17 cellular contexts compared by ENCODE assay signal in genomic region chr10:69475433-69475830, GRCh38. TPM values are rescaled to one million over a fixed set of nuclear protein-coding genes. Genes with fewer than 3 reads are reported as not detected.
A peak's percentile ranks its signal among the peaks of the same experiment; 100 is the strongest.
DNase-seq lines count a peak whose midpoint lies in the region; ATAC-seq, FAIRE-seq and TF ChIP-seq lines count a peak whose summit lies in the region.
"Had no signal": no experiment of that assay in that cellular context is flagged by ENCODE, and none has a peak within 500 bp of the region (broad histone marks: within the 10 kb centered on the region; RNA-seq: fewer than 3 reads in every experiment).

No MANE protein-coding gene starts in this region.

- H3K27me3 ChIP-seq in endothelial cell of umbilical vein (ENCODE audit: control insufficient read depth in 2 of 2, insufficient read depth in 2 of 2, low read length in 2 of 2): no peaks in the 10 kb centered on the region
- no peaks in the 10 kb centered on the region for H3K27me3 ChIP-seq in muscle layer of duodenum (ENCODE audit: low read depth, low read length)
- no peaks in the 10 kb centered on the region for H3K27me3 ChIP-seq in thyroid gland
- H3K27me3 ChIP-seq in WERI-Rb-1 (ENCODE audit: insufficient read depth, low read depth, severe bottlenecking): no peaks in the 10 kb centered on the region

- no peak for FAIRE-seq in endothelial cell of umbilical vein (lab: Jason Lieb, UNC)
- FAIRE-seq: K562 had no signal

- no peak for ATAC-seq in HG03175 (IDR thresholded peaks at IDR 0.05; ENCODE audit: unreplicated experiment)
- ATAC-seq: K562 had no signal

- BruUV-seq in endothelial cell of umbilical vein (replicated peaks; lab: Mats Ljungman, UMichigan): no TSS peak

- H3K27ac Mint-ChIP-seq in HFFc6 (peak overlapping the region; percentile 95), immature natural killer cell (no peak overlapping the region)
- H3K27ac Mint-ChIP-seq: activated CD4-positive, alpha-beta T cell treated with anti-CD3 and anti-CD28 coated beads, Interleukin-2, amount 10 ng/mL, durations not matched to agents 7 days and 5 days; CD14-positive monocyte had no signal

- H3K4me1 ChIP-seq in endothelial cell of umbilical vein (ENCODE audit: control insufficient read depth, extremely low read depth, insufficient read depth, low read length) (peaks cover 40% of the 10 kb centered on the region), muscle layer of duodenum (ENCODE audit: control insufficient read depth in 1 of 2, insufficient read depth in 2 of 2, low read length in 2 of 2) (peaks cover 14 to 78% of the 10 kb centered on the region in 2 donors), thyroid gland (peaks cover 21 to 44% of the 10 kb centered on the region in 2 donors)

- CTCF ChIA-PET in endothelial cell of umbilical vein (lab: Charles Lee): interaction anchor here (1.3 to 1.7 kb wide), 5 partner anchors 10 to 67 kb away, joined by 3 to 5 read pairs (median 4); no protein-coding TSS in a partner anchor

- dilution Hi-C loops in endothelial cell of umbilical vein (cut with MboI; ENCODE audit: extremely low pct_ligation_motif_present, low sequenced_read_pairs): no loop called here

- no peaks in the 10 kb centered on the region for H3K9me3 Mint-ChIP-seq in HFFc6
- no peaks in the 10 kb centered on the region for H3K9me3 Mint-ChIP-seq in immature natural killer cell
- H3K9me3 Mint-ChIP-seq: activated CD4-positive, alpha-beta T cell treated with anti-CD3 and anti-CD28 coated beads, Interleukin-2, amount 10 ng/mL, durations not matched to agents 7 days and 5 days had no signal

- H3K27me3 Mint-ChIP-seq in HFFc6 (ENCODE audit: insufficient read depth) (no peaks in the 10 kb centered on the region; the same call in none of the 2 replicates), immature natural killer cell (ENCODE audit: low read depth in 3 of 3) (peaks cover 3 to 11% (median 8%) of the 10 kb centered on the region in 3 donors)

- H3K36me3 Mint-ChIP-seq in HFFc6 (ENCODE audit: low read depth) (no peaks in the 10 kb centered on the region), immature natural killer cell (peaks cover 0 to 3% (median 0%) of the 10 kb centered on the region in 3 donors)
- H3K36me3 Mint-ChIP-seq: brain, CD14-positive monocyte had no signal

- H3K9me1 ChIP-seq in endothelial cell of umbilical vein (replicated peaks; ENCODE audit: control insufficient read depth, extremely low read depth, insufficient read depth, low read length): no peaks in the 10 kb centered on the region

- H3K36me3 ChIP-seq in endothelial cell of umbilical vein (ENCODE audit: control insufficient read depth in 2 of 2, extremely low read depth in 1 of 2, insufficient read depth in 2 of 2, low read length in 2 of 2) (peaks cover 0 to 4% of the 10 kb centered on the region in 2 experiments), muscle layer of duodenum (ENCODE audit: control insufficient read depth in 1 of 2, insufficient read depth in 2 of 2, low read length in 2 of 2) (no peaks in the 10 kb centered on the region), thyroid gland (no peaks in the 10 kb centered on the region), WERI-Rb-1 (no peaks in the 10 kb centered on the region)

- H3K27ac ChIP-seq in endothelial cell of umbilical vein (ENCODE audit: insufficient read depth, low read depth, low read length): peak overlapping the region; percentile 76
- peak overlapping the region; percentile 85 for H3K27ac ChIP-seq in muscle layer of duodenum (ENCODE audit: low read length)
- peak overlapping the region in 2 of 3 donors; percentile 42 to 63 for H3K27ac ChIP-seq in thyroid gland
- no peak overlapping the region for H3K27ac ChIP-seq in WERI-Rb-1

- no peak overlapping the region for H2AFZ ChIP-seq in endothelial cell of umbilical vein (ENCODE audit: low read depth, low read length)

- no peak for TF ChIP-seq POLR2A in endothelial cell of umbilical vein (IDR thresholded peaks at IDR 0.05; ENCODE audit: low read depth, low read length)
- no peak for TF ChIP-seq POLR2A in thyroid gland (IDR thresholded peaks at IDR 0.05)

- WGBS in thyroid gland, 2 donors: 80 to 82% methylated on average over 2 of the region's 2 CpGs

- H3K4me1 Mint-ChIP-seq in HFFc6 (ENCODE audit: low read depth): peaks cover 60% of the 10 kb centered on the region
- no peaks in the 10 kb centered on the region for H3K4me1 Mint-ChIP-seq in immature natural killer cell
- H3K4me1 Mint-ChIP-seq: activated CD4-positive, alpha-beta T cell treated with anti-CD3 and anti-CD28 coated beads, Interleukin-2, amount 10 ng/mL, durations not matched to agents 7 days and 5 days had no signal

- H4K20me1 ChIP-seq in endothelial cell of umbilical vein (replicated peaks; ENCODE audit: control insufficient read depth, extremely low read depth, insufficient read depth, low read length): no peaks in the 10 kb centered on the region

- H3K4me2 ChIP-seq in endothelial cell of umbilical vein (ENCODE audit: insufficient read depth, low read length): peak overlapping the region; percentile 52

- no peak for DNase-seq in HFFc6
- no peak for DNase-seq in endothelial cell of umbilical vein (ENCODE audit: low read depth, low spot score)
- DNase-seq in thyroid gland: no peak
- DNase-seq in WERI-Rb-1: no peak
- DNase-seq in immature natural killer cell: no peak
- no peak for DNase-seq in NCI-H446 (lab: John Stamatoyannopoulos, UW)
- DNase-seq: activated CD4-positive, alpha-beta T cell treated with anti-CD3 and anti-CD28 coated beads, Interleukin-2, amount 10 ng/mL, durations not matched to agents 7 days and 5 days; effector CD8-positive, alpha-beta T cell; NCI-H1436 treated with DMSO at 0.1 percent for 48 hours; NCI-H69; occipital lobe; RPMI8226 had no signal

- TF ChIP-seq CTCF in HFFc6 (IDR thresholded peaks at IDR 0.05) (no peak), endothelial cell of umbilical vein (IDR thresholded peaks at IDR 0.05; ENCODE audit: extremely low read depth in 1 of 2, insufficient read depth in 1 of 2, low read depth in 1 of 2, low read length in 2 of 2) (no peak), thyroid gland (IDR thresholded peaks at IDR 0.05) (no peak), WERI-Rb-1 (IDR thresholded peaks at IDR 0.05; ENCODE audit: low read depth, low read length) (no peak)

- intact Hi-C loops in endothelial cell of umbilical vein (cut with micrococcal nuclease): no loop called here
- intact Hi-C loops in thyroid gland (cut with DNase I): no loop called here

- H3K9me3 ChIP-seq in endothelial cell of umbilical vein (replicated peaks; ENCODE audit: control insufficient read depth, insufficient read depth, low read length) (no peaks in the 10 kb centered on the region), muscle layer of duodenum (ENCODE audit: control insufficient read depth in 1 of 2, low read length in 2 of 2) (no peaks in the 10 kb centered on the region), thyroid gland (no peaks in the 10 kb centered on the region), WERI-Rb-1 (ENCODE audit: severe bottlenecking) (no peaks in the 10 kb centered on the region)

- H3K4me3 Mint-ChIP-seq in HFFc6 (peak overlapping the region; percentile 72), immature natural killer cell (no peak overlapping the region)
- H3K4me3 Mint-ChIP-seq: activated CD4-positive, alpha-beta T cell treated with anti-CD3 and anti-CD28 coated beads, Interleukin-2, amount 10 ng/mL, durations not matched to agents 7 days and 5 days; brain; CD14-positive monocyte had no signal

- POLR2A ChIA-PET in endothelial cell of umbilical vein (lab: Charles Lee): interaction anchor here (1.2 kb wide), 1 partner anchor 29 kb away, joined by 3 read pairs; no protein-coding TSS in a partner anchor

- no peaks in the 10 kb centered on the region for H3K79me2 ChIP-seq in endothelial cell of umbilical vein (ENCODE audit: control insufficient read depth, insufficient read depth, low read length)

- no peak overlapping the region for H3K9ac ChIP-seq in endothelial cell of umbilical vein (replicated peaks; ENCODE audit: extremely low read depth, insufficient read depth, low read length)

- H3K4me3 ChIP-seq in endothelial cell of umbilical vein (replicated peaks in 1 of 3; ENCODE audit: insufficient read depth in 1 of 3, low read depth in 1 of 3, low read length in 3 of 3) (no peak overlapping the region), muscle layer of duodenum (ENCODE audit: low read depth in 1 of 2, low read length in 2 of 2) (peak overlapping the region in 1 of 2 donors; percentile 14), thyroid gland (replicated peaks in 1 of 3) (no peak overlapping the region), WERI-Rb-1 (ENCODE audit: low read depth, low read length) (no peak overlapping the region)
- H3K4me3 ChIP-seq: K562 had no signal

TF ChIP-seq in endothelial cell of umbilical vein, 7 proteins besides CTCF, POLR2A, EP300 and RAD21 (continues in another document):
- no peak for TF ChIP-seq MYC (IDR thresholded peaks at IDR 0.05; ENCODE audit: low read depth, low read length)
- TF ChIP-seq GATA2 (IDR thresholded peaks at IDR 0.05; ENCODE audit: insufficient read depth, insufficient read length, low read depth, low read length): no peak

RNA-seq across cellular contexts. Expression of gene TSPAN15, which starts 24.2 kb away (rescaled TPM):
- total RNA-seq in HFFc6 (2021; fragmentation: NEBNext Ultra II Directional; extraction: Animal tissue kit (Norgen Biotek cat#: 25700)): 1 to 10 TPM; 1.8 to 4.0 (median 2.1) TPM
- total RNA-seq in endothelial cell of umbilical vein: 78.4 and 100 TPM in 2 replicates
- 166 and 189 TPM in 2 replicates for polyA plus RNA-seq in endothelial cell of umbilical vein
- polyA plus RNA-seq in endothelial cell of umbilical vein (2011; cell fraction: cytosol; rRNA removed): 105 and 118 TPM in 2 replicates
- polyA plus RNA-seq in endothelial cell of umbilical vein (2011; cell fraction: nucleus; rRNA removed): 69.7 and 75.3 TPM in 2 replicates
- polyA plus RNA-seq in endothelial cell of umbilical vein (2012): 50.5 and 94.9 TPM in 2 replicates
- 120 and 174 TPM in 2 replicates for polyA minus RNA-seq in endothelial cell of umbilical vein
- polyA minus RNA-seq in endothelial cell of umbilical vein (2011; cell fraction: cytosol; rRNA and poly(A)+ RNA removed): 10.7 TPM
- polyA minus RNA-seq in endothelial cell of umbilical vein (2011; cell fraction: nucleus; rRNA and poly(A)+ RNA removed): 50.8 and 57.3 TPM in 2 replicates
- total RNA-seq in thyroid gland: 10 to 100 TPM in 3 of 4 donors, 1 to 10 TPM in 1; 9.0 to 23.1 (median 17.2) TPM
- 1 to 10 TPM in 1 of 3 donors, under 1 TPM in 1, not detected in 1; 0.39 to 2.4 TPM for polyA plus RNA-seq in immature natural killer cell

RNA-seq across cellular contexts. Expression of gene TACR2, which starts 58.7 kb away (rescaled TPM):
- total RNA-seq in HFFc6 (2021; fragmentation: NEBNext Ultra II Directional; extraction: Animal tissue kit (Norgen Biotek cat#: 25700)): not detected
- total RNA-seq in endothelial cell of umbilical vein: not detected in 2 replicates
- 0.19 and 0.22 TPM in 2 replicates for polyA plus RNA-seq in endothelial cell of umbilical vein
- 0.14 and 0.20 TPM in 2 replicates for polyA plus RNA-seq in endothelial cell of umbilical vein (2011; cell fraction: cytosol; rRNA removed)
- 0.11 TPM in 1 of 2 replicates, not detected in the other for polyA plus RNA-seq in endothelial cell of umbilical vein (2011; cell fraction: nucleus; rRNA removed)
- 0.11 and 0.24 TPM in 2 replicates for polyA plus RNA-seq in endothelial cell of umbilical vein (2012)
- 0.21 TPM in 1 of 2 replicates, not detected in the other for polyA minus RNA-seq in endothelial cell of umbilical vein
- not detected for polyA minus RNA-seq in endothelial cell of umbilical vein (2011; cell fraction: cytosol; rRNA and poly(A)+ RNA removed)
- not detected in 2 replicates for polyA minus RNA-seq in endothelial cell of umbilical vein (2011; cell fraction: nucleus; rRNA and poly(A)+ RNA removed)
- not detected for total RNA-seq in thyroid gland
- under 1 TPM; 0.22 to 0.96 (median 0.26) TPM for polyA plus RNA-seq in immature natural killer cell
- total RNA-seq: activated CD4-positive, alpha-beta T cell treated with anti-CD3 and anti-CD28 coated beads, Interleukin-2, amount 10 ng/mL, durations not matched to agents 7 days and 5 days; K562 had no signal
- polyA plus RNA-seq: K562 had no signal
